Comparison of ENCODE assay signal across 19 cellular contexts in genomic region chr5:3321923-3322322, GRCh38.
A peak's percentile ranks its signal among the peaks of the same experiment; 100 is the strongest.
DNase-seq lines count a peak whose midpoint lies in the region; TF ChIP-seq lines count a peak whose summit lies in the region.
"Had no signal": no experiment of that assay in that cellular context is flagged by ENCODE, and none has a peak within 500 bp of the region (broad histone marks: within the 10 kb centered on the region; RNA-seq: fewer than 3 reads in every experiment).

No MANE protein-coding gene starts in this region.

- H3K27ac ChIP-seq in sigmoid colon: no peak overlapping the region
- H3K27ac ChIP-seq: BLaER1 had no signal

- intact Hi-C loops in sigmoid colon (cut with DNase I): no loop called here

- TF ChIP-seq EP300 in sigmoid colon (IDR thresholded peaks at IDR 0.05): no peak

- no peak for TF ChIP-seq CTCF in sigmoid colon (IDR thresholded peaks at IDR 0.05)

- 89 to 91% methylated on average over 10 of the region's 10 CpGs for WGBS in sigmoid colon, 2 donors

- TF ChIP-seq POLR2A in sigmoid colon (IDR thresholded peaks at IDR 0.05): no peak

- no peak overlapping the region for H3K4me3 ChIP-seq in sigmoid colon
- H3K4me3 ChIP-seq: BLaER1, GM12878 had no signal

- no peaks in the 10 kb centered on the region for H3K36me3 ChIP-seq in sigmoid colon
- H3K36me3 ChIP-seq: BE2C, BLaER1 had no signal

- H3K9me3 ChIP-seq in sigmoid colon: peaks cover 0 to 3% (median 0%) of the 10 kb centered on the region in 4 donors
- H3K9me3 ChIP-seq: BLaER1 had no signal

- DNase-seq in mesenteric fat pad (ENCODE audit: low spot score): peak; percentile 67
- peak; percentile 39 for DNase-seq in sigmoid colon
- no peak for DNase-seq in activated effector memory CD4-positive, alpha-beta T cell treated with Interleukin-2 at 50 U/mL for 16 hours
- DNase-seq in GM19240 (ENCODE audit: insufficient read length, low spot score): no peak
- no peak for DNase-seq in GDM1 (lab: John Stamatoyannopoulos, UW)
- DNase-seq: 8988T; ACHN; BE2C; C1 segment of cervical spinal cord; CD4-positive, alpha-beta memory T cell; CD4-positive, CD25-positive, alpha-beta regulatory T cell; CD8-positive, alpha-beta memory T cell; COR-L47; DMS 273 treated with DMSO at 0.1 percent for 48 hours; DMS153; DMS53; DMS79 had no signal

- no peaks in the 10 kb centered on the region for H3K4me1 ChIP-seq in sigmoid colon
- H3K4me1 ChIP-seq: BE2C, BLaER1 had no signal

- peaks cover 0 to 3% (median 0%) of the 10 kb centered on the region in 3 donors for H3K27me3 ChIP-seq in sigmoid colon
- H3K27me3 ChIP-seq: BE2C, BLaER1 had no signal

Comparison
In these comparisons a context has a peak if more than half of its experiments do, and no peak if none do; other contexts are left out.
1. DNase-seq: peak in mesenteric fat pad (single experiment) and sigmoid colon (single experiment); none in activated effector memory CD4-positive, alpha-beta T cell treated with Interleukin-2 at 50 U/mL for 16 hours (single experiment), GM19240 (single experiment) and GDM1 (single experiment).